7 cellular contexts compared by ENCODE assay signal in genomic region chr22:21698430-21699329, GRCh38. TPM values are rescaled to one million over a fixed set of nuclear protein-coding genes. Genes with fewer than 3 reads are reported as not detected.
A peak's percentile ranks its signal among the peaks of the same experiment; 100 is the strongest.
DNase-seq lines count a peak whose midpoint lies in the region; ATAC-seq and TF ChIP-seq lines count a peak whose summit lies in the region.
"Had no signal": no experiment of that assay in that cellular context is flagged by ENCODE, and none has a peak within 500 bp of the region (broad histone marks: within the 10 kb centered on the region; RNA-seq: fewer than 3 reads in every experiment).

No MANE protein-coding gene starts in this region.

- H3K4me1 ChIP-seq in adrenal gland (replicated peaks in 1 of 2) (peaks cover 0 to 7% of the 10 kb centered on the region in 2 donors), thoracic aorta (ENCODE audit: control insufficient read depth in 1 of 2, low read depth in 2 of 2) (peaks cover 14 to 35% of the 10 kb centered on the region in 2 donors)

- 76 to 85% (median 82%) methylated on average over 13 to 22 of the region's 22 CpGs for WGBS in adrenal gland, 4 donors

- intact Hi-C loops in adrenal gland (cut with DNase I) = no loop called here

- no peak for TF ChIP-seq CTCF in adrenal gland (IDR thresholded peaks at IDR 0.05)
- TF ChIP-seq CTCF in thoracic aorta (IDR thresholded peaks at IDR 0.05) = no peak

- H3K36me3 ChIP-seq in adrenal gland (replicated peaks in 1 of 2) (peaks cover 0 to 40% of the 10 kb centered on the region in 2 donors), thoracic aorta (peaks cover 22% of the 10 kb centered on the region)

- no peak for TF ChIP-seq POLR2A in adrenal gland (IDR thresholded peaks at IDR 0.05)

- DNase-seq in adrenal gland = peak in 6 of 7 donors; percentile 25 to 70 (median 50)
- peak; percentile 72 for DNase-seq in hepatic stellate cell (ENCODE audit: low spot score)
- DNase-seq in thoracic aorta (ENCODE audit: low spot score) = no peak
- no peak for DNase-seq in midbrain (lab: John Stamatoyannopoulos, UW)
- no peak for DNase-seq in amygdala (lab: John Stamatoyannopoulos, UW)
- DNase-seq: effector CD8-positive, alpha-beta T cell had no signal

- ATAC-seq in thoracic aorta (ENCODE audit: insufficient number of reproducible peaks, low FRiP score, low read depth) = no peak
- ATAC-seq in GM18909 (IDR thresholded peaks at IDR 0.05; ENCODE audit: poor library complexity, unreplicated experiment) = no peak

- H3K9me3 ChIP-seq in adrenal gland (replicated peaks in 1 of 3) (no peaks in the 10 kb centered on the region), thoracic aorta (no peaks in the 10 kb centered on the region)

- H3K27ac ChIP-seq in adrenal gland = peak overlapping the region in 1 of 5 donors; percentile 64
- peak overlapping the region; percentile 91 to 95 for H3K27ac ChIP-seq in thoracic aorta

- H3K27me3 ChIP-seq in adrenal gland (no peaks in the 10 kb centered on the region), thoracic aorta (replicated peaks; ENCODE audit: insufficient read depth) (no peaks in the 10 kb centered on the region)

- no peak overlapping the region for H3K4me3 ChIP-seq in adrenal gland
- peak overlapping the region; percentile 32 for H3K4me3 ChIP-seq in thoracic aorta

RNA-seq across cellular contexts. Expression of gene PPIL2, which starts 32.9 kb away (rescaled TPM):
- total RNA-seq in adrenal gland (10 to 100 TPM; 32.2 to 58.1 (median 42.4) TPM), thoracic aorta (10 to 100 TPM; 32.0 to 33.7 TPM)
- polyA plus RNA-seq in adrenal gland = 10 to 100 TPM; 33.6 to 65.6 (median 61.7) TPM

RNA-seq across cellular contexts. Expression of gene YPEL1, which starts 36.9 kb away (rescaled TPM):
- total RNA-seq in adrenal gland (10 to 100 TPM in 1 of 8 donors, 1 to 10 TPM in 7; 1.1 to 19.4 (median 3.3) TPM), thoracic aorta (10 to 100 TPM; 20.1 to 25.2 TPM)
- 1 to 10 TPM in 2 of 3 donors, under 1 TPM in 1; 0.84 to 4.4 (median 1.8) TPM for polyA plus RNA-seq in adrenal gland

RNA-seq across cellular contexts. Expression of gene SDF2L1, which starts 56.6 kb away (rescaled TPM):
- total RNA-seq in adrenal gland (10 to 100 TPM; 14.0 to 83.9 (median 44.8) TPM), thoracic aorta (10 to 100 TPM; 40.9 to 54.0 TPM)
- 10 to 100 TPM; 15.3 to 37.5 (median 19.1) TPM for polyA plus RNA-seq in adrenal gland

Comparison
In these comparisons a context has a peak if more than half of its experiments do, and no peak if none do; other contexts are left out.
1. DNase-seq: peak in adrenal gland (6 of 7) and hepatic stellate cell (single experiment); none in thoracic aorta (single experiment), midbrain (single experiment) and amygdala (0 of 56).